ENCODE assay signal across 2 cellular contexts in genomic region chr10:36173364-36173763, GRCh38.
TF ChIP-seq lines count a peak whose summit lies in the region.

No MANE protein-coding gene starts in this region.

TF ChIP-seq in liver, 16 proteins besides CTCF, POLR2A, EP300 and RAD21 (continued from another document):
- TF ChIP-seq, protein P1, sequence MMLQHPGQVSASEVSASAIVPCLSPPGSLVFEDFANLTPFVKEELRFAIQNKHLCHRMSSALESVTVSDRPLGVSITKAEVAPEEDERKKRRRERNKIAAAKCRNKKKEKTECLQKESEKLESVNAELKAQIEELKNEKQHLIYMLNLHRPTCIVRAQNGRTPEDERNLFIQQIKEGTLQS (IDR thresholded peaks at IDR 0.05): no peak
- peak; percentile 51 for TF ChIP-seq NR2F2 (IDR thresholded peaks at IDR 0.05)
- no peak for TF ChIP-seq HNF4A (conservative IDR thresholded peaks at IDR 0.05)

TF ChIP-seq in HepG2, 621 proteins besides CTCF, POLR2A, EP300 and RAD21:
- TF ChIP-seq NFAT5 (CRISPR knock-in tag; IDR thresholded peaks at IDR 0.05): no peak
